In genomic region chr17:7486181-7486580, GRCh38 we compare ENCODE assay signal across 9 cellular contexts. TPM values are rescaled to one million over a fixed set of nuclear protein-coding genes. Genes with fewer than 3 reads are reported as not detected.
DNase-seq lines count a peak whose midpoint lies in the region; ATAC-seq, FAIRE-seq and TF ChIP-seq lines count a peak whose summit lies in the region.
"Had no signal": no experiment of that assay in that cellular context is flagged by ENCODE, and none has a peak within 500 bp of the region (broad histone marks: within the 10 kb centered on the region; RNA-seq: fewer than 3 reads in every experiment).

No MANE protein-coding gene starts in this region.

- TF ChIP-seq CTCF in left ventricle myocardium inferior (IDR thresholded peaks at IDR 0.05; ENCODE audit: borderline replicate concordance) (no peak), astrocyte (IDR thresholded peaks at IDR 0.05; ENCODE audit: insufficient read depth, low read depth, low read length) (no peak), HepG2 (CRISPR knock-in tag; IDR thresholded peaks at IDR 0.05) (no peak), vagina (IDR thresholded peaks at IDR 0.05) (no peak)

- in situ Hi-C loops in HepG2 (cut with HindIII; ENCODE audit: extremely low pct_ligation_motif_present, low pct_unique_long_range_greater_than_20kb), result no loop called here

- no peak for FAIRE-seq in astrocyte (lab: Jason Lieb, UNC)
- no peak for FAIRE-seq in HepG2 (lab: Jason Lieb, UNC)

- TF ChIP-seq POLR2A in HepG2 (IDR thresholded peaks at IDR 0.05; ENCODE audit: insufficient read depth in 1 of 2, low read depth in 2 of 2, low read length in 2 of 2), result no peak
- no peak for TF ChIP-seq POLR2A in vagina (IDR thresholded peaks at IDR 0.05)

- H3K4me3 ChIP-seq in left ventricle myocardium inferior (peak overlapping the region; percentile 78), astrocyte (ENCODE audit: insufficient read depth, low read depth, low read length) (peak overlapping the region; percentile 95), HepG2 (replicated peaks in 1 of 3; ENCODE audit: insufficient read depth in 1 of 3, low read depth in 2 of 3, low read length in 3 of 3) (peak overlapping the region; percentile 64 to 82 (median 70); a peak in 5 of 6 replicates), vagina (peak overlapping the region; percentile 53 to 64)

- TF ChIP-seq RAD21 in HepG2 (CRISPR knock-in tag; IDR thresholded peaks at IDR 0.05), result no peak

- H3K27me3 ChIP-seq in left ventricle myocardium inferior (ENCODE audit: low read depth) (no peaks in the 10 kb centered on the region), astrocyte (ENCODE audit: insufficient read depth, low read length) (no peaks in the 10 kb centered on the region), HepG2 (ENCODE audit: control insufficient read depth in 1 of 2, insufficient read depth in 2 of 2, low read length in 2 of 2) (no peaks in the 10 kb centered on the region; a peak in 2 of 5 replicates), vagina (no peaks in the 10 kb centered on the region)
- H3K27me3 ChIP-seq: adrenal gland had no signal

- H3K27ac ChIP-seq in left ventricle myocardium inferior (replicated peaks) (peak overlapping the region; percentile 100), astrocyte (ENCODE audit: low read depth, low read length) (no peak overlapping the region), HepG2 (ENCODE audit: extremely low read length, insufficient read depth, low read length) (peak overlapping the region; percentile 34), vagina (peak overlapping the region; percentile 100)

- ATAC-seq in Right ventricle myocardium superior (ENCODE audit: poor library complexity), result no peak
- ATAC-seq in HepG2, result no peak
- no peak for ATAC-seq in GM18873 (IDR thresholded peaks at IDR 0.05; ENCODE audit: low FRiP score, unreplicated experiment)

- peak overlapping the region; percentile 84 for H3K27ac Mint-ChIP-seq in astrocyte (ENCODE audit: unreplicated experiment)

- TF ChIP-seq EP300 in HepG2 (IDR thresholded peaks at IDR 0.05; ENCODE audit: low read depth in 2 of 2, low read length in 2 of 2) (no peak), HepG2 (CRISPR knock-in tag; IDR thresholded peaks at IDR 0.05; ENCODE audit: borderline replicate concordance) (no peak)

- peaks cover 3% of the 10 kb centered on the region for H3K36me3 Mint-ChIP-seq in astrocyte (ENCODE audit: low read depth, unreplicated experiment)

- CTCF ChIA-PET in HepG2 (lab: Yijun Ruan, JAX; ENCODE audit: low intra/inter-chr PET ratio, low total read pairs), result no interaction called here

- H3K9me3 ChIP-seq in left ventricle myocardium inferior (replicated peaks) (no peaks in the 10 kb centered on the region), astrocyte (ENCODE audit: insufficient read depth, low read depth, low read length) (no peaks in the 10 kb centered on the region), HepG2 (ENCODE audit: low read length) (no peaks in the 10 kb centered on the region), vagina (no peaks in the 10 kb centered on the region)
- H3K9me3 ChIP-seq: adrenal gland had no signal

- POLR2A ChIA-PET in HepG2 (lab: Yijun Ruan, JAX), result interaction anchor here (0.9 to 5.5 kb wide), 5 partner anchors 10 to 200 kb away, joined by 3 to 41 read pairs (median 10); partner anchors contain the start of genes TMEM256 and TMEM95

- BruUV-seq in HepG2 (replicated peaks; lab: Mats Ljungman, UMichigan), result no TSS peak

- H3K9ac ChIP-seq in astrocyte (ENCODE audit: low read length) (peak overlapping the region; percentile 60), HepG2 (ENCODE audit: insufficient read depth, low read depth, low read length) (peak overlapping the region; percentile 81)

- H2AFZ ChIP-seq in astrocyte (ENCODE audit: low read depth, low read length) (no peak overlapping the region), HepG2 (ENCODE audit: low read length) (no peak overlapping the region)

- intact Hi-C loops in left ventricle myocardium inferior (cut with micrococcal nuclease) (no loop called here), Right ventricle myocardium superior (cut with DNase I) (no loop called here), HepG2 (cut with micrococcal nuclease; ENCODE audit: unreplicated experiment) (no loop called here), vagina (cut with DNase I) (loop anchor here (5.0 kb wide), 1 partner anchor 94 kb away; the partner anchor contains the start of gene PLSCR3)

- H3K4me1 Mint-ChIP-seq in astrocyte (ENCODE audit: low read depth, unreplicated experiment), result peaks cover 37% of the 10 kb centered on the region

- DNase-seq in left ventricle myocardium inferior (no peak), Right ventricle myocardium superior (no peak), astrocyte (ENCODE audit: low read depth) (peak; percentile 31), HepG2 (ENCODE audit: low spot score) (no peak), vagina (ENCODE audit: extremely low spot score in 2 of 2) (no peak), HPDE6-E6E7 (ENCODE audit: extremely low spot score) (no peak), ecto neural progenitor cell (ENCODE audit: low spot score) (no peak)
- DNase-seq: adrenal gland had no signal

- H3K27me3 Mint-ChIP-seq in astrocyte (ENCODE audit: low read depth, unreplicated experiment), result no peaks in the 10 kb centered on the region

- H3K79me2 ChIP-seq in astrocyte (ENCODE audit: insufficient read depth, low read length) (peaks cover 65% of the 10 kb centered on the region), HepG2 (ENCODE audit: insufficient read depth, low read length) (peaks cover 57% of the 10 kb centered on the region)

- H3K9me3 Mint-ChIP-seq in astrocyte (ENCODE audit: unreplicated experiment), result no peaks in the 10 kb centered on the region

- H3K4me1 ChIP-seq in left ventricle myocardium inferior, result peaks cover 82% of the 10 kb centered on the region
- peaks cover 21% of the 10 kb centered on the region for H3K4me1 ChIP-seq in astrocyte (ENCODE audit: insufficient read depth, low read length)
- peaks cover 73% of the 10 kb centered on the region for H3K4me1 ChIP-seq in HepG2 (ENCODE audit: insufficient read depth, low read length)
- peaks cover 80% of the 10 kb centered on the region for H3K4me1 ChIP-seq in vagina

- H3K4me2 ChIP-seq in astrocyte (ENCODE audit: low read length) (peak overlapping the region; percentile 95), HepG2 (ENCODE audit: low read depth, low read length) (peak overlapping the region; percentile 99)

- H3K4me3 Mint-ChIP-seq in astrocyte (ENCODE audit: unreplicated experiment), result peak overlapping the region; percentile 99

- H4K20me1 ChIP-seq in astrocyte (ENCODE audit: insufficient read depth, low read length) (peaks cover 60% of the 10 kb centered on the region), HepG2 (ENCODE audit: insufficient read depth, low read length) (peaks cover 49% of the 10 kb centered on the region)

- WGBS in HepG2 (ENCODE audit: low lambda C conversion rate), result 28% methylated on average over 3 of the region's 3 CpGs

- no peaks in the 10 kb centered on the region for H3K36me3 ChIP-seq in left ventricle myocardium inferior
- H3K36me3 ChIP-seq in astrocyte (ENCODE audit: insufficient read depth, low read length), result peaks cover 4% of the 10 kb centered on the region
- peaks cover 0 to 8% of the 10 kb centered on the region in 2 experiments; a peak in 1 of 5 replicates for H3K36me3 ChIP-seq in HepG2 (replicated peaks in 1 of 2; ENCODE audit: control insufficient read depth in 1 of 2, insufficient read depth in 2 of 2, low read length in 2 of 2)
- no peaks in the 10 kb centered on the region for H3K36me3 ChIP-seq in vagina
- H3K36me3 ChIP-seq: adrenal gland had no signal

RNA-seq across cellular contexts. Expression of gene POLR2A, which starts 2.0 kb away (rescaled TPM):
- total RNA-seq in left ventricle myocardium inferior, result 38.7 TPM
- 32.9 TPM for total RNA-seq in Right ventricle myocardium superior
- 143 and 151 TPM in 2 replicates for total RNA-seq in astrocyte
- 17.8 and 63.2 TPM in 2 replicates for total RNA-seq in HepG2 (2016; rRNA removed; fragmentation: Illumina TruSeq; extraction: Trizol)
- 31.8 and 37.1 TPM in 2 replicates for total RNA-seq in HepG2 (2016; cell fraction: cytosol; rRNA removed; fragmentation: Illumina TruSeq; extraction: Trizol; ENCODE audit: low read depth)
- 16.0 and 50.4 TPM in 2 replicates for total RNA-seq in HepG2 (2016; cell fraction: insoluble cytoplasmic fraction; rRNA removed; fragmentation: Illumina TruSeq; extraction: Trizol)
- total RNA-seq in HepG2 (2016; cell fraction: membrane; rRNA removed; fragmentation: Illumina TruSeq; extraction: Trizol), result 16.5 and 17.5 TPM in 2 replicates
- total RNA-seq in HepG2 (2016; cell fraction: nucleus; rRNA removed; fragmentation: Illumina TruSeq; extraction: Trizol), result 46.2 and 49.6 TPM in 2 replicates
- 17.2 and 18.3 TPM in 2 replicates for polyA plus RNA-seq in HepG2 (2011; rRNA removed)
- polyA plus RNA-seq in HepG2 (2011; cell fraction: cytosol; rRNA removed), result 4.8 and 6.3 TPM in 2 replicates
- 85.5 and 109 TPM in 2 replicates for polyA plus RNA-seq in HepG2 (2011; cell fraction: nucleus; rRNA removed)
- 43.9 and 44.8 TPM in 2 replicates for polyA plus RNA-seq in HepG2 (2012)
- polyA plus RNA-seq in HepG2 (2016; cell fraction: cytosol; fragmentation: Illumina TruSeq; extraction: Trizol; ENCODE audit: low read depth), result 1.2 and 1.6 TPM in 2 replicates
- 25.1 and 41.6 TPM in 2 replicates for polyA plus RNA-seq in HepG2 (2016; cell fraction: insoluble cytoplasmic fraction; fragmentation: Illumina TruSeq; extraction: Trizol; ENCODE audit: low read depth)
- polyA plus RNA-seq in HepG2 (2016; cell fraction: membrane; fragmentation: Illumina TruSeq; extraction: Trizol; ENCODE audit: low read depth), result 2.8 and 4.1 TPM in 2 replicates
- polyA plus RNA-seq in HepG2 (2016; cell fraction: nucleus; fragmentation: Illumina TruSeq; extraction: Trizol; ENCODE audit: insufficient read depth, low read depth), result 62.8 and 68.8 TPM in 2 replicates
- polyA minus RNA-seq in HepG2 (2011; rRNA and poly(A)+ RNA removed; ENCODE audit: low replicate concordance), result 200 and 209 TPM in 2 replicates
- polyA minus RNA-seq in HepG2 (2011; cell fraction: cytosol; rRNA and poly(A)+ RNA removed), result 71.5 and 80.7 TPM in 2 replicates
- 159 and 190 TPM in 2 replicates for polyA minus RNA-seq in HepG2 (2011; cell fraction: nucleus; rRNA and poly(A)+ RNA removed)
- 118 TPM for total RNA-seq in vagina

RNA-seq across cellular contexts. Expression of gene SLC35G6, which starts 4.9 kb away (rescaled TPM):
- not detected for total RNA-seq in left ventricle myocardium inferior
- total RNA-seq in Right ventricle myocardium superior, result not detected
- total RNA-seq in astrocyte, result not detected in 2 replicates
- 0.07 TPM in 1 of 2 replicates, not detected in the other for total RNA-seq in HepG2 (2016; rRNA removed; fragmentation: Illumina TruSeq; extraction: Trizol)
- total RNA-seq in HepG2 (2016; cell fraction: cytosol; rRNA removed; fragmentation: Illumina TruSeq; extraction: Trizol; ENCODE audit: low read depth), result not detected in 2 replicates
- not detected in 2 replicates for total RNA-seq in HepG2 (2016; cell fraction: insoluble cytoplasmic fraction; rRNA removed; fragmentation: Illumina TruSeq; extraction: Trizol)
- total RNA-seq in HepG2 (2016; cell fraction: membrane; rRNA removed; fragmentation: Illumina TruSeq; extraction: Trizol), result not detected in 2 replicates
- not detected in 2 replicates for total RNA-seq in HepG2 (2016; cell fraction: nucleus; rRNA removed; fragmentation: Illumina TruSeq; extraction: Trizol)
- polyA plus RNA-seq in HepG2 (2011; rRNA removed), result 0.04 TPM in 1 of 2 replicates, not detected in the other
- polyA plus RNA-seq in HepG2 (2011; cell fraction: cytosol; rRNA removed), result not detected in 2 replicates
- not detected in 2 replicates for polyA plus RNA-seq in HepG2 (2011; cell fraction: nucleus; rRNA removed)
- 0.09 and 0.16 TPM in 2 replicates for polyA plus RNA-seq in HepG2 (2012)
- polyA plus RNA-seq in HepG2 (2016; cell fraction: cytosol; fragmentation: Illumina TruSeq; extraction: Trizol; ENCODE audit: low read depth), result not detected in 2 replicates
- polyA plus RNA-seq in HepG2 (2016; cell fraction: insoluble cytoplasmic fraction; fragmentation: Illumina TruSeq; extraction: Trizol; ENCODE audit: low read depth), result not detected in 2 replicates
- not detected in 2 replicates for polyA plus RNA-seq in HepG2 (2016; cell fraction: membrane; fragmentation: Illumina TruSeq; extraction: Trizol; ENCODE audit: low read depth)
- not detected in 2 replicates for polyA plus RNA-seq in HepG2 (2016; cell fraction: nucleus; fragmentation: Illumina TruSeq; extraction: Trizol; ENCODE audit: insufficient read depth, low read depth)
- not detected in 2 replicates for polyA minus RNA-seq in HepG2 (2011; rRNA and poly(A)+ RNA removed; ENCODE audit: low replicate concordance)
- polyA minus RNA-seq in HepG2 (2011; cell fraction: cytosol; rRNA and poly(A)+ RNA removed), result not detected in 2 replicates
- not detected in 2 replicates for polyA minus RNA-seq in HepG2 (2011; cell fraction: nucleus; rRNA and poly(A)+ RNA removed)
- total RNA-seq in vagina, result not detected
- total RNA-seq: adrenal gland had no signal

RNA-seq across cellular contexts. Expression of gene ZBTB4, which starts 6.8 kb away (rescaled TPM):
- 63.4 TPM for total RNA-seq in left ventricle myocardium inferior
- total RNA-seq in Right ventricle myocardium superior, result 60.3 TPM
- total RNA-seq in astrocyte, result 31.0 and 31.2 TPM in 2 replicates
- 3.3 and 4.3 TPM in 2 replicates for total RNA-seq in HepG2 (2016; rRNA removed; fragmentation: Illumina TruSeq; extraction: Trizol)
- 0.40 and 0.53 TPM in 2 replicates for total RNA-seq in HepG2 (2016; cell fraction: cytosol; rRNA removed; fragmentation: Illumina TruSeq; extraction: Trizol; ENCODE audit: low read depth)
- total RNA-seq in HepG2 (2016; cell fraction: insoluble cytoplasmic fraction; rRNA removed; fragmentation: Illumina TruSeq; extraction: Trizol), result 3.5 and 4.2 TPM in 2 replicates
- 2.0 and 2.1 TPM in 2 replicates for total RNA-seq in HepG2 (2016; cell fraction: membrane; rRNA removed; fragmentation: Illumina TruSeq; extraction: Trizol)
- total RNA-seq in HepG2 (2016; cell fraction: nucleus; rRNA removed; fragmentation: Illumina TruSeq; extraction: Trizol), result 4.9 and 5.7 TPM in 2 replicates
- 7.4 and 7.9 TPM in 2 replicates for polyA plus RNA-seq in HepG2 (2011; rRNA removed)
- 5.5 and 5.7 TPM in 2 replicates for polyA plus RNA-seq in HepG2 (2011; cell fraction: cytosol; rRNA removed)
- polyA plus RNA-seq in HepG2 (2011; cell fraction: nucleus; rRNA removed), result 16.5 and 17.2 TPM in 2 replicates
- polyA plus RNA-seq in HepG2 (2012), result 7.9 and 9.5 TPM in 2 replicates
- polyA plus RNA-seq in HepG2 (2016; cell fraction: cytosol; fragmentation: Illumina TruSeq; extraction: Trizol; ENCODE audit: low read depth), result 0.25 and 0.36 TPM in 2 replicates
- 4.0 and 4.5 TPM in 2 replicates for polyA plus RNA-seq in HepG2 (2016; cell fraction: insoluble cytoplasmic fraction; fragmentation: Illumina TruSeq; extraction: Trizol; ENCODE audit: low read depth)
- 1.1 and 1.4 TPM in 2 replicates for polyA plus RNA-seq in HepG2 (2016; cell fraction: membrane; fragmentation: Illumina TruSeq; extraction: Trizol; ENCODE audit: low read depth)
- 10.4 and 11.2 TPM in 2 replicates for polyA plus RNA-seq in HepG2 (2016; cell fraction: nucleus; fragmentation: Illumina TruSeq; extraction: Trizol; ENCODE audit: insufficient read depth, low read depth)
- 19.5 and 24.6 TPM in 2 replicates for polyA minus RNA-seq in HepG2 (2011; rRNA and poly(A)+ RNA removed; ENCODE audit: low replicate concordance)
- 6.2 and 7.2 TPM in 2 replicates for polyA minus RNA-seq in HepG2 (2011; cell fraction: cytosol; rRNA and poly(A)+ RNA removed)
- polyA minus RNA-seq in HepG2 (2011; cell fraction: nucleus; rRNA and poly(A)+ RNA removed), result 12.5 and 14.9 TPM in 2 replicates
- total RNA-seq in vagina, result 38.1 TPM

RNA-seq across cellular contexts. Expression of gene CHRNB1, which starts 41.3 kb away (rescaled TPM):
- total RNA-seq in left ventricle myocardium inferior, result 8.7 TPM
- 9.8 TPM for total RNA-seq in Right ventricle myocardium superior
- 9.7 and 11.7 TPM in 2 replicates for total RNA-seq in astrocyte
- total RNA-seq in HepG2 (2016; rRNA removed; fragmentation: Illumina TruSeq; extraction: Trizol), result 3.6 and 5.4 TPM in 2 replicates
- 2.0 and 3.3 TPM in 2 replicates for total RNA-seq in HepG2 (2016; cell fraction: cytosol; rRNA removed; fragmentation: Illumina TruSeq; extraction: Trizol; ENCODE audit: low read depth)
- 3.8 and 6.3 TPM in 2 replicates for total RNA-seq in HepG2 (2016; cell fraction: insoluble cytoplasmic fraction; rRNA removed; fragmentation: Illumina TruSeq; extraction: Trizol)
- 5.4 and 5.7 TPM in 2 replicates for total RNA-seq in HepG2 (2016; cell fraction: membrane; rRNA removed; fragmentation: Illumina TruSeq; extraction: Trizol)
- 4.3 and 6.2 TPM in 2 replicates for total RNA-seq in HepG2 (2016; cell fraction: nucleus; rRNA removed; fragmentation: Illumina TruSeq; extraction: Trizol)
- polyA plus RNA-seq in HepG2 (2011; rRNA removed), result 33.7 and 39.6 TPM in 2 replicates
- 31.4 and 33.2 TPM in 2 replicates for polyA plus RNA-seq in HepG2 (2011; cell fraction: cytosol; rRNA removed)
- polyA plus RNA-seq in HepG2 (2011; cell fraction: nucleus; rRNA removed), result 39.4 and 43.0 TPM in 2 replicates
- 19.3 and 22.8 TPM in 2 replicates for polyA plus RNA-seq in HepG2 (2012)
- 4.4 and 6.0 TPM in 2 replicates for polyA plus RNA-seq in HepG2 (2016; cell fraction: cytosol; fragmentation: Illumina TruSeq; extraction: Trizol; ENCODE audit: low read depth)
- 10.0 and 13.6 TPM in 2 replicates for polyA plus RNA-seq in HepG2 (2016; cell fraction: insoluble cytoplasmic fraction; fragmentation: Illumina TruSeq; extraction: Trizol; ENCODE audit: low read depth)
- polyA plus RNA-seq in HepG2 (2016; cell fraction: membrane; fragmentation: Illumina TruSeq; extraction: Trizol; ENCODE audit: low read depth), result 9.9 and 11.0 TPM in 2 replicates
- 23.1 and 25.7 TPM in 2 replicates for polyA plus RNA-seq in HepG2 (2016; cell fraction: nucleus; fragmentation: Illumina TruSeq; extraction: Trizol; ENCODE audit: insufficient read depth, low read depth)
- 2.6 and 35.4 TPM in 2 replicates for polyA minus RNA-seq in HepG2 (2011; rRNA and poly(A)+ RNA removed; ENCODE audit: low replicate concordance)
- 6.4 and 7.2 TPM in 2 replicates for polyA minus RNA-seq in HepG2 (2011; cell fraction: cytosol; rRNA and poly(A)+ RNA removed)
- 9.0 and 9.9 TPM in 2 replicates for polyA minus RNA-seq in HepG2 (2011; cell fraction: nucleus; rRNA and poly(A)+ RNA removed)
- total RNA-seq in vagina, result 5.9 TPM

RNA-seq across cellular contexts. Expression of gene FGF11, which starts 46.9 kb away (rescaled TPM):
- total RNA-seq in left ventricle myocardium inferior (6.5 TPM), Right ventricle myocardium superior (9.8 TPM), astrocyte (22.4 and 30.7 TPM in 2 replicates), HepG2 (2016; rRNA removed; fragmentation: Illumina TruSeq; extraction: Trizol) (0.20 and 0.55 TPM in 2 replicates), vagina (10.8 TPM)
- total RNA-seq in HepG2 (2016; cell fraction: cytosol; rRNA removed; fragmentation: Illumina TruSeq; extraction: Trizol; ENCODE audit: low read depth), result 0.35 and 0.40 TPM in 2 replicates
- 0.22 and 0.37 TPM in 2 replicates for total RNA-seq in HepG2 (2016; cell fraction: insoluble cytoplasmic fraction; rRNA removed; fragmentation: Illumina TruSeq; extraction: Trizol)
- 0.52 and 0.77 TPM in 2 replicates for total RNA-seq in HepG2 (2016; cell fraction: membrane; rRNA removed; fragmentation: Illumina TruSeq; extraction: Trizol)
- 0.13 and 0.53 TPM in 2 replicates for total RNA-seq in HepG2 (2016; cell fraction: nucleus; rRNA removed; fragmentation: Illumina TruSeq; extraction: Trizol)
- polyA plus RNA-seq in HepG2 (2011; rRNA removed), result 7.0 and 7.6 TPM in 2 replicates
- 4.4 and 5.5 TPM in 2 replicates for polyA plus RNA-seq in HepG2 (2011; cell fraction: cytosol; rRNA removed)
- polyA plus RNA-seq in HepG2 (2011; cell fraction: nucleus; rRNA removed), result 11.9 and 12.6 TPM in 2 replicates
- 4.0 and 6.3 TPM in 2 replicates for polyA plus RNA-seq in HepG2 (2012)
- polyA plus RNA-seq in HepG2 (2016; cell fraction: cytosol; fragmentation: Illumina TruSeq; extraction: Trizol; ENCODE audit: low read depth), result 0.61 and 0.87 TPM in 2 replicates
- 0.62 and 1.0 TPM in 2 replicates for polyA plus RNA-seq in HepG2 (2016; cell fraction: insoluble cytoplasmic fraction; fragmentation: Illumina TruSeq; extraction: Trizol; ENCODE audit: low read depth)
- polyA plus RNA-seq in HepG2 (2016; cell fraction: membrane; fragmentation: Illumina TruSeq; extraction: Trizol; ENCODE audit: low read depth), result 1.2 TPM in 2 replicates
- 1.1 and 1.6 TPM in 2 replicates for polyA plus RNA-seq in HepG2 (2016; cell fraction: nucleus; fragmentation: Illumina TruSeq; extraction: Trizol; ENCODE audit: insufficient read depth, low read depth)
- polyA minus RNA-seq in HepG2 (2011; rRNA and poly(A)+ RNA removed; ENCODE audit: low replicate concordance), result 3.3 and 7.7 TPM in 2 replicates
- polyA minus RNA-seq in HepG2 (2011; cell fraction: cytosol; rRNA and poly(A)+ RNA removed), result 2.0 and 2.3 TPM in 2 replicates
- 1.1 and 1.2 TPM in 2 replicates for polyA minus RNA-seq in HepG2 (2011; cell fraction: nucleus; rRNA and poly(A)+ RNA removed)
